In the genomic region with DNA sequence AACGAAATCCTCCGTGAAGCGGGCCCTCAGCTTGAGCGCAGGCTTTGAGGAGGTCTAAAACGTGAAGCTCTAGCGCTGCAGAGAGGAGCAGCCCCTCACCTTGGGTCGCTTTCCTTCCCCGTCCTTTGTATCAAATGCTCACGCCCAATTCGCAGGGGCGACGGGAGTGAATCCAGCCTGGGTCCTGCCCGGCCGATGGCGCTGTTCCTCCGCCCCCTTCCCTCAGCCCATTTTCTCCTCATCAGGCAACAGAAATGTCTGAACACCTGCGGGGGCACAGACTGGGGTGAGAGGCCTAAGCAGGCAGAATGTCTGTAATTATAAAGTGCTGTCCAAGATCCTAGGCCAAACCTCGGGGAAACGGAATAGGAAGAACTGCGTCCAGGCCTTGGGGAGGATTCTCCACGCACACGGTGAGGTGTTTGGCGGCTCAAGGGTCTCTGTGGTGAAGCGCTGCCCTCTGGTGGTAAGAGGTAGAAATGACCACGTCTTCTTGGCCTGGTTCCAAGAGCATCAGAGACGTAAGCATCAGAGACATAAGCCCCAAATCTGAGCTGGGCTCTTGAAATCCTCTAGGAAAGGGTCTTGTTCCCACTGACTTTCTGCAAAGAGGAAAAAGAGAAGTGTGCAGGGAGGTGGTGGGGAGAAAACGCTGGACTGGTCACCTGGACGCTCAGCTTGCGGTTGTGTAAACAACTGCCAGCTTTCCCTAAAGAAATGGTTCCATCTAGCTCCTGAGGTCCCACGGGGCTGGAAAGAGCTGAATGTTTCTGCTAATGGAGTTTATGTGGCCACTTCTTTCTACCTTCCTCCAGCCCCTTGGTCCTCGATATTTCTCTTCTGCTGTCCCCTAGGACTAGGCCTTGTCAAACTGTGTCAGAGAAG, we compare ENCODE assay signal across 8 cellular contexts.
A peak's percentile ranks its signal among the peaks of the same experiment; 100 is the strongest.
DNase-seq lines count a peak whose midpoint lies in the region; ATAC-seq and TF ChIP-seq lines count a peak whose summit lies in the region.

No MANE protein-coding gene starts in this region.

- H3K9me3 ChIP-seq in AG04450 (ENCODE audit: control insufficient read depth, insufficient read depth, low read length): no peaks in the 10 kb centered on the region

- H3K27me3 ChIP-seq in AG04450 (ENCODE audit: control insufficient read depth, insufficient read depth, low read length): peaks cover 3% of the 10 kb centered on the region

- H3K27ac ChIP-seq in AG04450 (ENCODE audit: low read depth, low read length): no peak overlapping the region

- no peak overlapping the region for H3K4me3 ChIP-seq in AG04450 (ENCODE audit: low read depth, low read length)
- H3K4me3 ChIP-seq in choroid plexus epithelial cell (ENCODE audit: low read depth, low read length): no peak overlapping the region

- DNase-seq in AG04450 (ENCODE audit: low read depth, low spot score) (peak; percentile 20), GM19240 (ENCODE audit: insufficient read length, low spot score) (peak; percentile 21), NCI-H345 (lab: John Stamatoyannopoulos, UW) (peak; percentile 61), choroid plexus epithelial cell (ENCODE audit: low read depth) (peak; percentile 77), left lobe of liver (ENCODE audit: low spot score) (peak; percentile 61), mesenteric fat pad (ENCODE audit: low spot score) (no peak)
- DNase-seq in activated CD4-positive, alpha-beta T cell treated with anti-CD3 and anti-CD28 coated beads for 24 hours (ENCODE audit: low read depth in 2 of 2): peak; percentile 44 to 66
- DNase-seq in stimulated activated CD4-positive, alpha-beta T cell treated with anti-CD3 and anti-CD28 coated beads, Interleukin-4, amount 100 ng/mL, for 48 hours (ENCODE audit: low read depth in 2 of 2): peak; percentile 53 to 61

- POLR2A ChIA-PET in AG04450 (lab: Yijun Ruan, JAX): no interaction called here

- ATAC-seq in left lobe of liver: peak; percentile 74

- TF ChIP-seq CTCF in AG04450 (IDR thresholded peaks at IDR 0.05; ENCODE audit: low read depth, low read length): peak; percentile 71
- peak; percentile 81 for TF ChIP-seq CTCF in choroid plexus epithelial cell (conservative IDR thresholded peaks at IDR 0.05; ENCODE audit: low read depth, low read length)

- CTCF ChIA-PET in AG04450 (lab: Charles Lee): interaction anchor here (0.6 to 4.5 kb wide), 6 partner anchors 10 to 269 kb away, joined by 3 to 44 read pairs (median 4); no protein-coding TSS in a partner anchor
